ENCODE assay signal across 11 cellular contexts in the genomic region with DNA sequence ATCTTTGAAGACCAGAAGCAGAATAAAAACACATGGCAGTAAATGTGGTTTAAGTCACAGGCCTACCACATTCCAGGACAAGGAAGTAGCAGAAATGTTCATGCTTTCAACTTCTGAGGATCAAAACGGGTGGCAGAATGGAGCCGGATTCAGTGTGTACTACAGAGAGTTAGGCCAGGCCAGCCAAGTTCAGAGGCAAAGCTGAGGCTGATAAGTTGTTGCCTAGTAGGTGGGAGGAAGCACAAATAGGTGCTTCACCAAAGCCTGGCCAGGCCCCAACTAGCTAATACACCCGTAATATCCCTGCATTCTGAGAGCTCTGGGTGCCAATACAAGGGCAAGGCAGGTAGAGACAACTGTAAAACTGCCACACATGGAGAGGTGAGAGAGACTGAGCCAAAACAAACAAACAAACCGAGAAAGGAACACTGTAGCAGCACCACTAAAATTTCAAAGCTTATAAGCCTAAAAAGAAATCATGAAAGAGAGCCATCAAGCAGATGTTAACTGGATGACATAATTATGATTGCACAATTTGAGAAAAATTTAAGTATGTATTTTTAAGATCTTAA.
DNase-seq lines count a peak whose midpoint lies in the region; ATAC-seq and TF ChIP-seq lines count a peak whose summit lies in the region.
"Had no signal": no experiment of that assay in that cellular context is flagged by ENCODE, and none has a peak within 500 bp of the region (broad histone marks: within the 10 kb centered on the region; RNA-seq: fewer than 3 reads in every experiment).

No MANE protein-coding gene starts in this region.

- H2BK120ac ChIP-seq in trophoblast cell (ENCODE audit: insufficient read depth, low read length, poor library complexity): no peak overlapping the region

- no peaks in the 10 kb centered on the region for H3K9me2 ChIP-seq in GM23338 (ENCODE audit: insufficient read depth)

- H3K27ac Mint-ChIP-seq in GM23338 (no peak overlapping the region), neural progenitor cell (no peak overlapping the region)
- no peak overlapping the region for H3K27ac Mint-ChIP-seq in activated T-cell treated with anti-CD3 and anti-CD28 coated beads, Interleukin-2, amount 50 U/mL, for 24 hours
- H3K27ac Mint-ChIP-seq: activated T-helper 17 cell treated with anti-CD3 and anti-CD28 coated beads, Interleukin-2, amount 50 U/mL, for 72 hours had no signal

- no peaks in the 10 kb centered on the region for H3K36me3 ChIP-seq in GM23338 (ENCODE audit: insufficient read depth)
- no peaks in the 10 kb centered on the region for H3K36me3 ChIP-seq in esophagus (ENCODE audit: control insufficient read depth in 2 of 2, insufficient read depth in 2 of 2, low read length in 1 of 2)
- no peaks in the 10 kb centered on the region for H3K36me3 ChIP-seq in trophoblast cell (ENCODE audit: control insufficient read depth in 1 of 2, insufficient read depth in 2 of 2, low read length in 2 of 2)
- no peaks in the 10 kb centered on the region for H3K36me3 ChIP-seq in neural progenitor cell
- H3K36me3 ChIP-seq: uterus had no signal

- no peak overlapping the region for H3K14ac ChIP-seq in trophoblast cell (ENCODE audit: low read length)

- H3K79me2 ChIP-seq in GM23338 (replicated peaks; ENCODE audit: insufficient read depth): no peaks in the 10 kb centered on the region
- H3K79me2 ChIP-seq in trophoblast cell (ENCODE audit: control insufficient read depth, insufficient read depth, low read length, poor library complexity): no peaks in the 10 kb centered on the region
- H3K79me2 ChIP-seq in neural progenitor cell (ENCODE audit: low read depth): no peaks in the 10 kb centered on the region

- no peaks in the 10 kb centered on the region for H3K27me3 ChIP-seq in GM23338 (ENCODE audit: insufficient read depth)
- H3K27me3 ChIP-seq in esophagus (ENCODE audit: control insufficient read depth in 1 of 2, insufficient read depth in 2 of 2, low read length in 2 of 2): no peaks in the 10 kb centered on the region
- H3K27me3 ChIP-seq in trophoblast cell (ENCODE audit: insufficient read depth, low read length): no peaks in the 10 kb centered on the region
- no peaks in the 10 kb centered on the region for H3K27me3 ChIP-seq in neural progenitor cell
- H3K27me3 ChIP-seq: uterus had no signal

- H2AFZ ChIP-seq in GM23338 (peak overlapping the region; percentile 70), trophoblast cell (ENCODE audit: insufficient read depth, low read length, poor library complexity) (peak overlapping the region; percentile 89), neural progenitor cell (replicated peaks) (no peak overlapping the region)

- H3K4me3 ChIP-seq in GM23338: no peak overlapping the region
- H3K4me3 ChIP-seq in esophagus (ENCODE audit: low read depth in 1 of 2, low read length in 2 of 2): no peak overlapping the region
- no peak overlapping the region for H3K4me3 ChIP-seq in trophoblast cell (ENCODE audit: low read depth, low read length)
- no peak overlapping the region for H3K4me3 ChIP-seq in neural progenitor cell
- H3K4me3 ChIP-seq: uterus had no signal

- no peak overlapping the region for H3K4me3 Mint-ChIP-seq in GM23338
- H3K4me3 Mint-ChIP-seq in neural progenitor cell: no peak overlapping the region
- H3K4me3 Mint-ChIP-seq in activated T-cell treated with anti-CD3 and anti-CD28 coated beads, Interleukin-2, amount 50 U/mL, for 24 hours: no peak overlapping the region
- H3K4me3 Mint-ChIP-seq: activated T-helper 17 cell treated with anti-CD3 and anti-CD28 coated beads, Interleukin-2, amount 50 U/mL, for 72 hours had no signal

- TF ChIP-seq CTCF in GM23338 (conservative IDR thresholded peaks at IDR 0.05; ENCODE audit: low read depth in 2 of 2) (no peak), neural progenitor cell (IDR thresholded peaks at IDR 0.05) (no peak)

- no peak overlapping the region for H3K9ac ChIP-seq in trophoblast cell (ENCODE audit: low read length)
- no peak overlapping the region for H3K9ac ChIP-seq in neural progenitor cell

- H4K8ac ChIP-seq in trophoblast cell (ENCODE audit: low read depth, low read length): peak overlapping the region; percentile 5

- no peak overlapping the region for H3K23ac ChIP-seq in trophoblast cell (ENCODE audit: low read length)

- no peak for DNase-seq in GM23338 (ENCODE audit: low spot score)
- peak; percentile 5 for DNase-seq in NCI-H345 treated with DMSO at 0.1 percent for 48 hours (lab: John Stamatoyannopoulos, UW; ENCODE audit: unreplicated experiment)
- DNase-seq in trophoblast cell: no peak
- no peak for DNase-seq in mucosa of gallbladder (ENCODE audit: low spot score)
- DNase-seq in NCI-H146 (lab: John Stamatoyannopoulos, UW): no peak
- no peak for DNase-seq in neural progenitor cell (ENCODE audit: low spot score)
- no peak for DNase-seq in activated T-cell treated with anti-CD3 and anti-CD28 coated beads, Interleukin-2, amount 50 U/mL, for 24 hours
- DNase-seq: midbrain, uterus had no signal

- H3K79me1 ChIP-seq in trophoblast cell (ENCODE audit: low read length): no peaks in the 10 kb centered on the region

- H3K36me3 Mint-ChIP-seq in GM23338 (ENCODE audit: low read depth) (no peaks in the 10 kb centered on the region), neural progenitor cell (no peaks in the 10 kb centered on the region)
- H3K36me3 Mint-ChIP-seq in activated T-cell treated with anti-CD3 and anti-CD28 coated beads, Interleukin-2, amount 50 U/mL, for 24 hours (ENCODE audit: low read depth): no peaks in the 10 kb centered on the region

- H3K9me3 Mint-ChIP-seq in GM23338: no peaks in the 10 kb centered on the region
- no peaks in the 10 kb centered on the region for H3K9me3 Mint-ChIP-seq in neural progenitor cell
- no peaks in the 10 kb centered on the region for H3K9me3 Mint-ChIP-seq in activated T-cell treated with anti-CD3 and anti-CD28 coated beads, Interleukin-2, amount 50 U/mL, for 24 hours
- H3K9me3 Mint-ChIP-seq: activated T-helper 17 cell treated with anti-CD3 and anti-CD28 coated beads, Interleukin-2, amount 50 U/mL, for 72 hours had no signal

- no peaks in the 10 kb centered on the region for H3K27me3 Mint-ChIP-seq in GM23338 (ENCODE audit: insufficient read depth, low read depth, poor library complexity)
- H3K27me3 Mint-ChIP-seq in neural progenitor cell (ENCODE audit: insufficient read depth, low read depth): no peaks in the 10 kb centered on the region
- no peaks in the 10 kb centered on the region for H3K27me3 Mint-ChIP-seq in activated T-cell treated with anti-CD3 and anti-CD28 coated beads, Interleukin-2, amount 50 U/mL, for 24 hours
- H3K27me3 Mint-ChIP-seq: activated T-helper 17 cell treated with anti-CD3 and anti-CD28 coated beads, Interleukin-2, amount 50 U/mL, for 72 hours had no signal

- no peak overlapping the region for H3K4ac ChIP-seq in trophoblast cell (ENCODE audit: low read depth, low read length)

- no peak overlapping the region for H4K12ac ChIP-seq in trophoblast cell (ENCODE audit: low read depth, low read length)

- no peak overlapping the region for H2AK5ac ChIP-seq in trophoblast cell (ENCODE audit: low read length)

- H3K4me1 Mint-ChIP-seq in GM23338 (peaks cover 2% of the 10 kb centered on the region; the same call in 1 of the 3 replicates), neural progenitor cell (no peaks in the 10 kb centered on the region)
- peaks cover 11% of the 10 kb centered on the region for H3K4me1 Mint-ChIP-seq in activated T-cell treated with anti-CD3 and anti-CD28 coated beads, Interleukin-2, amount 50 U/mL, for 24 hours (ENCODE audit: low read depth)
- H3K4me1 Mint-ChIP-seq: activated T-helper 17 cell treated with anti-CD3 and anti-CD28 coated beads, Interleukin-2, amount 50 U/mL, for 72 hours had no signal

- H3K4me1 ChIP-seq in GM23338 (ENCODE audit: insufficient read depth): no peaks in the 10 kb centered on the region
- H3K4me1 ChIP-seq in esophagus (ENCODE audit: control insufficient read depth in 2 of 2, insufficient read depth in 2 of 2, low read length in 1 of 2): no peaks in the 10 kb centered on the region
- peaks cover 2 to 4% of the 10 kb centered on the region in 2 experiments for H3K4me1 ChIP-seq in trophoblast cell (ENCODE audit: control insufficient read depth in 1 of 2, insufficient read depth in 2 of 2, low read length in 2 of 2)
- H3K4me1 ChIP-seq in neural progenitor cell: no peaks in the 10 kb centered on the region
- H3K4me1 ChIP-seq: uterus had no signal

- peak overlapping the region; percentile 43 for H2BK5ac ChIP-seq in trophoblast cell (ENCODE audit: low read depth, low read length, poor library complexity)

- H3K9me3 ChIP-seq in esophagus (ENCODE audit: control insufficient read depth in 2 of 2, insufficient read depth in 1 of 2, low read depth in 1 of 2, low read length in 1 of 2) (no peaks in the 10 kb centered on the region), trophoblast cell (ENCODE audit: insufficient read depth, low read depth, low read length) (no peaks in the 10 kb centered on the region), neural progenitor cell (ENCODE audit: low read depth) (no peaks in the 10 kb centered on the region)
- H3K9me3 ChIP-seq: uterus had no signal

- H3K18ac ChIP-seq in trophoblast cell (ENCODE audit: low read length): no peak overlapping the region

- no peak overlapping the region for H2BK12ac ChIP-seq in trophoblast cell (ENCODE audit: low read length)

- WGBS in esophagus, 2 donors: 43 to 44% methylated on average over 4 of the region's 4 CpGs
- no CpG with 5 or more reads among the region's 4 CpGs for WGBS in trophoblast cell (ENCODE audit: extremely low coverage, insufficient coverage, insufficient read length)

- no peak overlapping the region for H3K4me2 ChIP-seq in GM23338
- H3K4me2 ChIP-seq in trophoblast cell (ENCODE audit: low read length): no peak overlapping the region
- H3K4me2 ChIP-seq in neural progenitor cell: no peak overlapping the region

- no peaks in the 10 kb centered on the region for H4K20me1 ChIP-seq in GM23338 (replicated peaks; ENCODE audit: insufficient read depth)
- no peaks in the 10 kb centered on the region for H4K20me1 ChIP-seq in neural progenitor cell (ENCODE audit: low read depth)

- ATAC-seq in GM23338: no peak
- ATAC-seq: activated T-helper 17 cell treated with anti-CD3 and anti-CD28 coated beads, Interleukin-2, amount 50 U/mL, for 72 hours had no signal

- H4K91ac ChIP-seq in trophoblast cell (ENCODE audit: low read depth, low read length): no peak overlapping the region

- H3F3A ChIP-seq in GM23338 (replicated peaks; ENCODE audit: low read depth): no peaks in the 10 kb centered on the region
- H3F3A ChIP-seq in neural progenitor cell (ENCODE audit: low read depth): no peaks in the 10 kb centered on the region

- H3K27ac ChIP-seq in GM23338 (ENCODE audit: low read depth): no peak overlapping the region
- H3K27ac ChIP-seq in esophagus (ENCODE audit: low read depth in 2 of 2, low read length in 1 of 2): peak overlapping the region; percentile 47 to 57
- H3K27ac ChIP-seq in trophoblast cell (ENCODE audit: low read depth, low read length): peak overlapping the region; percentile 3
- no peak overlapping the region for H3K27ac ChIP-seq in neural progenitor cell
- H3K27ac ChIP-seq: uterus had no signal

TF ChIP-seq in GM23338, 12 proteins besides CTCF, POLR2A, EP300 and RAD21 (continues in another document):
- TF ChIP-seq EZH2phosphoT487 (IDR thresholded peaks at IDR 0.05; ENCODE audit: unreplicated experiment) (no peak), NANOG (IDR thresholded peaks at IDR 0.05; ENCODE audit: borderline replicate concordance) (no peak), POLR2AphosphoS5 (IDR thresholded peaks at IDR 0.05; ENCODE audit: low read depth) (no peak)

Comparison
In these comparisons a context has a peak if more than half of its experiments do, and no peak if none do; other contexts are left out.
1. H3K27ac ChIP-seq: peak in esophagus (2 of 2) and trophoblast cell (single experiment); none in GM23338 (single experiment) and neural progenitor cell (single experiment).